Comparison of ENCODE assay signal across 16 cellular contexts in the genomic region with DNA sequence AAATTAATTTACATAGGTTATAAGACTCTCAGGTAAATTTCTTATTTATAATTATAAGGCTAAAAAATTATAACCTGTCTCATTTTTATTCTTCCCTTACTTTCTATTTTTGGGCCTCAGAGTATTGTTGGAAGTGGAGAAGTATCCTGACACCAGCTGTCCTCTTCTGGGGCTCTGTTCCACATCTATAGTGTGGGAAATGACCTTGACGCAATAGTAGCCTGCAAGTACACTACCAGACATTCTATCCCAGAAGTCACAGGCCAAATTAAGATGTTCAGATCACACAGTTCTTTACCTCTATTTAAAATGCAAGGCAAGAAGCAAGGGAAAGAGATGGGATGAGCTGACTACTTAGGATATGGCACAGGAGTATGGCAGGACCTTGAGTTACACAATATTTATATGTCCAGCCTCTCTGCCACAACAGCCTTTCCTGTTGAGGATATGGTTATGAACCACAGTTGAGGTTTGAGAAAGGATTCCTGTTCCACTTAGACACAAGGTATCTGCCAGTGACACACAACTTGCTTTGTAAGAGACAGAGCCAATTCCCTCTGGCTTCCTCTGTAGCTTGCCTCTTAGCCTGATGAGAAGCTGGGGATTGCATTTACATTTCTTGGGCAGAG. TPM values are rescaled to one million over a fixed set of nuclear protein-coding genes. Genes with fewer than 3 reads are reported as not detected.
DNase-seq lines count a peak whose midpoint lies in the region; ATAC-seq, FAIRE-seq and TF ChIP-seq lines count a peak whose summit lies in the region.
"Had no signal": no experiment of that assay in that cellular context is flagged by ENCODE, and none has a peak within 500 bp of the region (broad histone marks: within the 10 kb centered on the region; RNA-seq: fewer than 3 reads in every experiment).

No MANE protein-coding gene starts in this region.

- WGBS in testis, 2 donors: 90 to 92% methylated on average over 1 of the region's 1 CpG
- WGBS in small intestine, 3 donors: 91 to 95% (median 95%) methylated on average over 1 of the region's 1 CpG

- TF ChIP-seq CTCF in testis (IDR thresholded peaks at IDR 0.05): no peak

- DNase-seq in EH (ENCODE audit: low read depth): peak; percentile 58
- DNase-seq in KBM-7: peak; percentile 70
- peak; percentile 44 for DNase-seq in kidney tubule cell (ENCODE audit: low spot score)
- no peak for DNase-seq in testis
- no peak for DNase-seq in small intestine
- DNase-seq in stimulated activated naive CD4-positive, alpha-beta T cell (lab: John Stamatoyannopoulos, UW): no peak
- DNase-seq: activated CD4-positive, alpha-beta T cell treated with anti-CD3 and anti-CD28 coated beads for 4 hours; activated T-cell treated with anti-CD3 and anti-CD28 coated beads, Interleukin-2, amount 50 U/mL, for 1 hour; mucosa of descending colon; stimulated activated CD4-positive, alpha-beta T cell treated with anti-CD3 and anti-CD28 coated beads, Interleukin-4, amount 100 ng/mL, for 24 hours; T-helper 2 cell had no signal

- no peak for ATAC-seq in GM18909 (IDR thresholded peaks at IDR 0.05; ENCODE audit: poor library complexity, unreplicated experiment)
- ATAC-seq: mucosa of descending colon; stimulated activated memory B cell treated with anti-CD40 and anti-IgM and Interleukin-4, amounts not matched to agents 10 μg/mL and 1 μg/mL and 100 μg/mL, for 72 hours had no signal

- H3K4me3 ChIP-seq in testis (no peak overlapping the region), small intestine (ENCODE audit: low read depth in 1 of 2, low read length in 2 of 2) (no peak overlapping the region)
- H3K4me3 ChIP-seq: mucosa of descending colon had no signal

- H3K4me1 ChIP-seq in testis: no peaks in the 10 kb centered on the region
- H3K4me1 ChIP-seq in small intestine (ENCODE audit: control insufficient read depth in 2 of 2, insufficient read depth in 1 of 2, low read depth in 1 of 2, low read length in 1 of 2): no peaks in the 10 kb centered on the region

- H3K27ac ChIP-seq in angular gyrus (ENCODE audit: low read depth, low read length) (peak overlapping the region; percentile 13), testis (no peak overlapping the region), small intestine (ENCODE audit: low read depth in 1 of 2, low read length in 1 of 2) (no peak overlapping the region)

- in situ Hi-C loops in KBM-7 (cut with MboI; ENCODE audit: low pct_unique_long_range_greater_than_20kb, low sequenced_read_pairs): no loop called here

- H3K27me3 ChIP-seq in testis: no peaks in the 10 kb centered on the region
- no peaks in the 10 kb centered on the region for H3K27me3 ChIP-seq in small intestine (ENCODE audit: control insufficient read depth in 2 of 2, insufficient read depth in 2 of 2, low read length in 2 of 2)

- H3K36me3 ChIP-seq in testis (ENCODE audit: low read depth, missing control alignments) (no peaks in the 10 kb centered on the region), small intestine (ENCODE audit: control insufficient read depth in 2 of 2, insufficient read depth in 2 of 2, low read length in 2 of 2) (no peaks in the 10 kb centered on the region)

- no peak for TF ChIP-seq POLR2A in testis (IDR thresholded peaks at IDR 0.05)

- H3K9me3 ChIP-seq in testis: no peaks in the 10 kb centered on the region
- H3K9me3 ChIP-seq in small intestine (ENCODE audit: control insufficient read depth, low read depth): no peaks in the 10 kb centered on the region
- H3K9me3 ChIP-seq: mucosa of descending colon had no signal

- intact Hi-C loops in testis (cut with DNase I; ENCODE audit: low total_unique reads): no loop called here

- FAIRE-seq in small intestine (lab: Jason Lieb, UNC): no peak
- FAIRE-seq: H1 had no signal

RNA-seq across cellular contexts. Expression of gene SCHIP1, which starts 9.0 kb away (rescaled TPM):
- 10 to 100 TPM in 1 of 2 donors, 1 to 10 TPM in 1; 2.3 to 10.5 TPM for total RNA-seq in testis
- 8.1 TPM for polyA plus RNA-seq in testis (ENCODE audit: insufficient read depth, low read depth, low replicate concordance)
- polyA plus RNA-seq in small intestine: 1 to 10 TPM in 1 of 3 donors, under 1 TPM in 1, not detected in 1; 0.54 to 3.5 TPM
- polyA plus RNA-seq: CD14-positive monocyte had no signal

Comparison
In these comparisons a context has a peak if more than half of its experiments do, and no peak if none do; other contexts are left out.
1. DNase-seq: peak in EH (single experiment), KBM-7 (single experiment) and kidney tubule cell (single experiment); none in testis (single experiment), small intestine (single experiment) and stimulated activated naive CD4-positive, alpha-beta T cell (0 of 6).